ENCODE assay signal across 12 cellular contexts in the genomic region with DNA sequence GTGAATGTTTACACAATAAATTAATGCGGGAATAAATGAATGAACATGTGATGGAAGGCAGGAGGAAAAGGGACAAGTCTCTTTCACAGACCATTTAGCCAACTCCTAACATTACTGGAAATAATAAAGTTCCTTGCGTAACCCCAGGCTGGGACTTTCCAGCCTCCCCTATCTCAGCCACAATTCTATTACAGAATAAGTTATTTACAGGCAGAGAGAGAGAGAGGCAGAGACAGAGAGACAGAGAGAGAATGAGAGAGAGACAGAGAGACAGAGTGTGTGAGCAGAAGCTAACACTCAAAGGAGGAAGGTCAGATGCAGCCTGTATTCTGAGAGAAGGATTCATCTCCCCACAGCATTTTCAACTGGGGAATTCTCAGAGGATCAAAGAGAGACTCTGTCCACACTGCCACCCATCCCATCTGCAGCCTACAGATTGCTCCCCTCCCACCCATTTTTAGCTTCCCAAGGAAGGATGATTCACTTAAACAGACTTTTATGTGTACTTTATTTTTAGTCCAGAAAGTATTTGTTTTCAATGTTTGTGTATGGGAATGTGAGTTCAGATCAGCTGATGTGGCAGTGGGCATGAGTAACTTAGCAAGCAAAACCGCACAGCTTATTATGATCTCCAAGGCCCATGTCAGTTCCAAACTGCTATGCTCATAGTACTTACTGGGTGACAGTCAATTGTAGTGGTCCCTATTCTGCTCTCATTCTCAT.
A peak's percentile ranks its signal among the peaks of the same experiment; 100 is the strongest.
DNase-seq lines count a peak whose midpoint lies in the region; ATAC-seq and TF ChIP-seq lines count a peak whose summit lies in the region.
"Had no signal": no experiment of that assay in that cellular context is flagged by ENCODE, and none has a peak within 500 bp of the region (broad histone marks: within the 10 kb centered on the region; RNA-seq: fewer than 3 reads in every experiment).

No MANE protein-coding gene starts in this region.

- POLR2A ChIA-PET in RWPE1 (lab: Yijun Ruan, JAX; ENCODE audit: low non-redundant PET): no interaction called here
- POLR2A ChIA-PET in CD8-positive, alpha-beta T cell (lab: Charles Lee): interaction anchor here (0.9 kb wide), 1 partner anchor 16 kb away, joined by 3 read pairs; no protein-coding TSS in a partner anchor

- no peak overlapping the region for H3K4me3 Mint-ChIP-seq in CD8-positive, alpha-beta T cell
- H3K4me3 Mint-ChIP-seq: activated naive CD8-positive, alpha-beta T cell treated with anti-CD3 and anti-CD28 coated beads, Interleukin-2, amount 10 ng/mL, durations not matched to agents 7 days and 5 days; H9; immature natural killer cell had no signal

- no peak overlapping the region for H3K27ac Mint-ChIP-seq in CD8-positive, alpha-beta T cell
- H3K27ac Mint-ChIP-seq: activated naive CD8-positive, alpha-beta T cell treated with anti-CD3 and anti-CD28 coated beads, Interleukin-2, amount 10 ng/mL, durations not matched to agents 7 days and 5 days; H9; immature natural killer cell had no signal

- in situ Hi-C loops in Caki2 (cut with HindIII; ENCODE audit: low pct_unique_long_range_greater_than_20kb, low sequenced_read_pairs): no loop called here

- H3K9me3 ChIP-seq in CD8-positive, alpha-beta T cell (ENCODE audit: low read length): no peaks in the 10 kb centered on the region

- H3K4me1 Mint-ChIP-seq in CD8-positive, alpha-beta T cell (ENCODE audit: low read depth): peaks cover 11% of the 10 kb centered on the region
- H3K4me1 Mint-ChIP-seq: H9 had no signal

- intact Hi-C loops in CD8-positive, alpha-beta T cell (cut with DNase I, micrococcal nuclease): no loop called here

- no peaks in the 10 kb centered on the region for H3K4me1 ChIP-seq in CD8-positive, alpha-beta T cell (ENCODE audit: insufficient read depth, low read length)

- no peak overlapping the region for H3K27ac ChIP-seq in RWPE1
- H3K27ac ChIP-seq in CD8-positive, alpha-beta T cell (ENCODE audit: low read depth, low read length): no peak overlapping the region

- CTCF ChIA-PET in RWPE1 (lab: Yijun Ruan, JAX): no interaction called here
- CTCF ChIA-PET in CD8-positive, alpha-beta T cell (lab: Charles Lee): no interaction called here

- no peaks in the 10 kb centered on the region for H3K36me3 Mint-ChIP-seq in CD8-positive, alpha-beta T cell
- H3K36me3 Mint-ChIP-seq: activated naive CD8-positive, alpha-beta T cell treated with anti-CD3 and anti-CD28 coated beads, Interleukin-2, amount 10 ng/mL, durations not matched to agents 7 days and 5 days; immature natural killer cell had no signal

- no peak for TF ChIP-seq CTCF in RWPE1 (conservative IDR thresholded peaks at IDR 0.05; ENCODE audit: low read depth)
- TF ChIP-seq CTCF in retinal pigment epithelial cell (conservative IDR thresholded peaks at IDR 0.05; ENCODE audit: low read depth, low read length): no peak
- TF ChIP-seq CTCF in CD8-positive, alpha-beta T cell (IDR thresholded peaks at IDR 0.05): no peak

- no peaks in the 10 kb centered on the region for H3K27me3 Mint-ChIP-seq in CD8-positive, alpha-beta T cell (ENCODE audit: low read depth)
- H3K27me3 Mint-ChIP-seq: activated naive CD8-positive, alpha-beta T cell treated with anti-CD3 and anti-CD28 coated beads, Interleukin-2, amount 10 ng/mL, durations not matched to agents 7 days and 5 days had no signal

- DNase-seq in Caki2 (ENCODE audit: low read depth): peak; percentile 81
- peak; percentile 22 for DNase-seq in RWPE1 (ENCODE audit: low spot score)
- DNase-seq in fibroblast of peridontal ligament (ENCODE audit: extremely low read depth): peak; percentile 99
- peak; percentile 83 for DNase-seq in retinal pigment epithelial cell (ENCODE audit: low read depth)
- DNase-seq in activated T-cell treated with anti-CD3 and anti-CD28 coated beads, Interleukin-2, amount 50 U/mL, for 1 hour: no peak
- no peak for DNase-seq in NCI-H1694 treated with DMSO at 0.1 percent for 48 hours (lab: John Stamatoyannopoulos, UW)
- no peak for DNase-seq in CD8-positive, alpha-beta T cell
- DNase-seq: activated naive CD8-positive, alpha-beta T cell treated with anti-CD3 and anti-CD28 coated beads, Interleukin-2, amount 10 ng/mL, durations not matched to agents 7 days and 5 days; H9; immature natural killer cell; NCI-H1105 treated with DMSO at 0.1 percent for 48 hours had no signal

- no peak for ATAC-seq in CD8-positive, alpha-beta T cell
- ATAC-seq in HG03097 (IDR thresholded peaks at IDR 0.05; ENCODE audit: low FRiP score, unreplicated experiment): no peak

- peaks cover 2% of the 10 kb centered on the region for H3K9me3 Mint-ChIP-seq in CD8-positive, alpha-beta T cell
- H3K9me3 Mint-ChIP-seq: H9, immature natural killer cell had no signal

- no peak overlapping the region for H3K4me3 ChIP-seq in retinal pigment epithelial cell (ENCODE audit: low read length)
- H3K4me3 ChIP-seq in CD8-positive, alpha-beta T cell (ENCODE audit: low read depth, low read length): no peak overlapping the region

- no peaks in the 10 kb centered on the region for H3K27me3 ChIP-seq in CD8-positive, alpha-beta T cell (ENCODE audit: insufficient read depth, low read length)

- H3K36me3 ChIP-seq in CD8-positive, alpha-beta T cell (ENCODE audit: insufficient read depth, low read length): no peaks in the 10 kb centered on the region

Comparison
In these comparisons a context has a peak if more than half of its experiments do, and no peak if none do; other contexts are left out.
1. DNase-seq: peak in Caki2 (single experiment), RWPE1 (single experiment), fibroblast of peridontal ligament (single experiment) and retinal pigment epithelial cell (single experiment); none in activated T-cell treated with anti-CD3 and anti-CD28 coated beads, Interleukin-2, amount 50 U/mL, for 1 hour (single experiment), NCI-H1694 treated with DMSO at 0.1 percent for 48 hours (single experiment) and CD8-positive, alpha-beta T cell (0 of 7).